In the genomic region with DNA sequence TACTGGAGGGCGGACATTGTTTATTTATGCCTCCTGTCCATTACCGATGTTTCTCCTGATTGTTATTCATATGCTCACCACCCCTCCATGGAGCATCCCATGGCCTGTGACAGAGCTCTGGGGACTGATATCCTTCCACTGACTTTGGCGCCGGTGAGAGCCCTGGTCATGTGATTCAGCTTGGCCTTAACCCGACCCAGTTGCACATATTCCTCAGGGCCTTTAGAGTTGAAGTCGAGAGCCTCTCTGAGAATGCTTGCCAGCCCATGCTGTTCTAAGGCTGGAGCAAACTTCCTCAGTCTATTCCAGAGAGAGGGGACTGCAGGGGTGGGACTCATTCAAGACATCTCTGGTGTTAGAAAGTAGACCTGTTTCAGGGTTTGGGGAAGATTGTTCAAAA, we compare ENCODE assay signal across 2 cellular contexts.
TF ChIP-seq lines count a peak whose summit lies in the region.

No MANE protein-coding gene starts in this region.

TF ChIP-seq in WTC11, 78 proteins besides CTCF, POLR2A, EP300 and RAD21:
- TF ChIP-seq, protein P1, sequence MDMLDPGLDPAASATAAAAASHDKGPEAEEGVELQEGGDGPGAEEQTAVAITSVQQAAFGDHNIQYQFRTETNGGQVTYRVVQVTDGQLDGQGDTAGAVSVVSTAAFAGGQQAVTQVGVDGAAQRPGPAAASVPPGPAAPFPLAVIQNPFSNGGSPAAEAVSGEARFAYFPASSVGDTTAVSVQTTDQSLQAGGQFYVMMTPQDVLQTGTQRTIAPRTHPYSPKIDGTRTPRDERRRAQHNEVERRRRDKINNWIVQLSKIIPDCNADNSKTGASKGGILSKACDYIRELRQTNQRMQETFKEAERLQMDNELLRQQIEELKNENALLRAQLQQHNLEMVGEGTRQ (CRISPR knock-in tag; IDR thresholded peaks at IDR 0.05): peak; percentile 33; the same call in 1 of the 2 replicates

TF ChIP-seq in K562, 482 proteins besides CTCF, POLR2A, EP300 and RAD21:
- TF ChIP-seq, protein P2, sequence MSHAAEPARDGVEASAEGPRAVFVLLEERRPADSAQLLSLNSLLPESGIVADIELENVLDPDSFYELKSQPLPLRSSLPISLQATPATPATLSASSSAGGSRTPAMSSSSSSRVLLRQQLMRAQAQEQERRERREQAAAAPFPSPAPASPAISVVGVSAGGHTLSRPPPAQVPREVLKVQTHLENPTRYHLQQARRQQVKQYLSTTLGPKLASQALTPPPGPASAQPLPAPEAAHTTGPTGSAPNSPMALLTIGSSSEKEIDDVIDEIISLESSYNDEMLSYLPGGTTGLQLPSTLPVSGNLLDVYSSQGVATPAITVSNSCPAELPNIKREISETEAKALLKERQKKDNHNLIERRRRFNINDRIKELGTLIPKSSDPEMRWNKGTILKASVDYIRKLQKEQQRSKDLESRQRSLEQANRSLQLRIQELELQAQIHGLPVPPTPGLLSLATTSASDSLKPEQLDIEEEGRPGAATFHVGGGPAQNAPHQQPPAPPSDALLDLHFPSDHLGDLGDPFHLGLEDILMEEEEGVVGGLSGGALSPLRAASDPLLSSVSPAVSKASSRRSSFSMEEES (CRISPR knock-in tag; IDR thresholded peaks at IDR 0.05): peak; percentile 58
- TF ChIP-seq ZNF239 (CRISPR knock-in tag; IDR thresholded peaks at IDR 0.05): peak; percentile 63; the same call in 1 of the 2 replicates
